ENCODE assay signal across 22 cellular contexts in the genomic region with DNA sequence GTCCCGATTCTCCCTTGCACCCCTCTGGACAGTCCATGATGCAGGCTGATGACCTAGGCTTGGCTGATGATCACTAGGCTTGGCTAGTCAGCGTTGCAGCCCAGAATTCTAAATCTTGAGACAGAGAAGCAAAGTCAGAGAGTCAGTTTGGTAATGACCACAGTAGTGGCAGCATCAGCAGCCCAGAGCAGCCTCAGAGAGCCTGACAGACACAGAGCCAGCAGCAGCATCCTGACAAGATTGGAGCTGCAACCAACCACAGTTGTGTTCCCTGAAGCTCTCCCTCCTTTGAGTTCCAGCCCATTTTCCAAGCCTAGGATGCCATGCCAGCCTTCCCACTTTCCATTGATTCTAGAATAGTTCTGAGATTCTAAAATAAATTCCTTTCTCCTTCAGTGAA. TPM values are rescaled to one million over a fixed set of nuclear protein-coding genes. Genes with fewer than 3 reads are reported as not detected.
DNase-seq lines count a peak whose midpoint lies in the region; TF ChIP-seq lines count a peak whose summit lies in the region.
"Had no signal": no experiment of that assay in that cellular context is flagged by ENCODE, and none has a peak within 500 bp of the region (broad histone marks: within the 10 kb centered on the region; RNA-seq: fewer than 3 reads in every experiment).

No MANE protein-coding gene starts in this region.

- in situ Hi-C loops in GM13977 (cut with MboI; ENCODE audit: low pct_unique_long_range_greater_than_20kb, low sequenced_read_pairs, unreplicated experiment): no loop called here

- POLR2A ChIA-PET in HEK293 (lab: Yijun Ruan, JAX): no interaction called here

- H3K4me1 ChIP-seq in HEK293 (ENCODE audit: control insufficient read depth, insufficient read depth, low read length) (no peaks in the 10 kb centered on the region), mesenchymal stem cell (ENCODE audit: control insufficient read depth, insufficient read depth, low read depth, low read length) (no peaks in the 10 kb centered on the region), thyroid gland (peaks cover 22 to 32% of the 10 kb centered on the region in 2 donors)

- no peak overlapping the region for H3K23ac ChIP-seq in mesenchymal stem cell (ENCODE audit: low read length in 2 of 2)

- H2AK5ac ChIP-seq in mesenchymal stem cell (ENCODE audit: low read length, severe bottlenecking): no peak overlapping the region

- no peak for DNase-seq in GM13977 (ENCODE audit: low spot score)
- DNase-seq in mesenchymal stem cell: no peak
- DNase-seq in thyroid gland: peak; percentile 19 to 55
- DNase-seq in activated naive CD4-positive, alpha-beta T cell treated with Interleukin-2 at 50 U/mL for 16 hours: no peak
- DNase-seq in HuH-7.5 (ENCODE audit: low spot score): no peak
- DNase-seq in activated CD8-positive, alpha-beta memory T cell treated with anti-CD3 and anti-CD28 coated beads for 24 hours: no peak
- DNase-seq: C1 segment of cervical spinal cord; Calu3; CD4-positive, alpha-beta memory T cell; COR-L47; DMS53; DMS79 treated with DMSO at 0.1 percent for 48 hours; GF-D8; H7; HCEC 1CT had no signal

- H3K9ac ChIP-seq in mesenchymal stem cell (ENCODE audit: low read length): no peak overlapping the region

- no peak overlapping the region for H3K4ac ChIP-seq in mesenchymal stem cell (ENCODE audit: low read depth in 1 of 2, low read length in 2 of 2)

- no peak overlapping the region for H2AFZ ChIP-seq in mesenchymal stem cell (ENCODE audit: low read depth, low read length)

- H3K4me2 ChIP-seq in mesenchymal stem cell (ENCODE audit: low read length, poor library complexity, severe bottlenecking): no peak overlapping the region

- intact Hi-C loops in thyroid gland (cut with DNase I): no loop called here

- no peaks in the 10 kb centered on the region for H3K36me3 ChIP-seq in HEK293 (ENCODE audit: control insufficient read depth in 2 of 2, insufficient read depth in 1 of 2, low read length in 2 of 2)
- no peaks in the 10 kb centered on the region for H3K36me3 ChIP-seq in mesenchymal stem cell (ENCODE audit: control insufficient read depth in 1 of 2, insufficient read depth in 2 of 2, low read depth in 1 of 2, low read length in 2 of 2)
- no peaks in the 10 kb centered on the region for H3K36me3 ChIP-seq in thyroid gland

- TF ChIP-seq POLR2A in thyroid gland (IDR thresholded peaks at IDR 0.05): no peak

- H3K27ac ChIP-seq in HEK293 (ENCODE audit: extremely low read depth, low read depth, low read length): no peak overlapping the region
- H3K27ac ChIP-seq in mesenchymal stem cell (ENCODE audit: low read length, poor library complexity, severe bottlenecking): no peak overlapping the region
- H3K27ac ChIP-seq in thyroid gland: peak overlapping the region; percentile 13 to 45 (median 14)

- no peak overlapping the region for H2BK12ac ChIP-seq in mesenchymal stem cell (ENCODE audit: low read length in 2 of 2)

- no peak overlapping the region for H3K18ac ChIP-seq in mesenchymal stem cell (ENCODE audit: low read depth in 1 of 2, low read length in 2 of 2)

- 67% methylated on average over 2 of the region's 2 CpGs for WGBS in mesenchymal stem cell
- WGBS in thyroid gland, 2 donors: 89 to 100% methylated on average over 2 of the region's 2 CpGs

- no peak overlapping the region for H3K14ac ChIP-seq in mesenchymal stem cell (ENCODE audit: low read length in 2 of 2)

- TF ChIP-seq CTCF in GM13977 (IDR thresholded peaks at IDR 0.05; ENCODE audit: extremely low read depth, insufficient read depth, missing control alignments) (peak; percentile 6), HEK293 (tag by site-specific recombination; IDR thresholded peaks at IDR 0.05) (no peak), thyroid gland (IDR thresholded peaks at IDR 0.05) (no peak)

- H3K9me3 ChIP-seq in HEK293 (ENCODE audit: control insufficient read depth, insufficient read depth, low read depth, low read length) (no peaks in the 10 kb centered on the region), mesenchymal stem cell (ENCODE audit: control insufficient read depth, low read length) (no peaks in the 10 kb centered on the region), thyroid gland (no peaks in the 10 kb centered on the region)

- H4K8ac ChIP-seq in mesenchymal stem cell (ENCODE audit: low read length): no peak overlapping the region

- H2BK15ac ChIP-seq in mesenchymal stem cell (ENCODE audit: low read depth, poor library complexity, severe bottlenecking): peak overlapping the region; percentile 44

- H3K27me3 ChIP-seq in mesenchymal stem cell (ENCODE audit: control insufficient read depth in 1 of 2, insufficient read depth in 1 of 2, low read length in 2 of 2) (peaks cover 0 to 3% of the 10 kb centered on the region in 2 experiments), thyroid gland (no peaks in the 10 kb centered on the region)

- no peak overlapping the region for H3K4me3 ChIP-seq in HEK293 (ENCODE audit: low read depth, low read length)
- no peak overlapping the region for H3K4me3 ChIP-seq in mesenchymal stem cell (ENCODE audit: insufficient read depth in 1 of 2, low read depth in 1 of 2, low read length in 2 of 2)
- no peak overlapping the region for H3K4me3 ChIP-seq in thyroid gland (replicated peaks in 1 of 3)

- no peaks in the 10 kb centered on the region for H3K79me1 ChIP-seq in mesenchymal stem cell (replicated peaks; ENCODE audit: low read length, poor library complexity, severe bottlenecking)

- H4K91ac ChIP-seq in mesenchymal stem cell (ENCODE audit: low read length): no peak overlapping the region

- H2BK120ac ChIP-seq in mesenchymal stem cell (ENCODE audit: low read depth, low read length): no peak overlapping the region

- no peak overlapping the region for H2BK5ac ChIP-seq in mesenchymal stem cell (ENCODE audit: low read depth, low read length, poor library complexity, severe bottlenecking)

- CTCF ChIA-PET in HEK293 (lab: Yijun Ruan, JAX): no interaction called here

TF ChIP-seq in HEK293, 187 proteins besides CTCF, POLR2A, EP300 and RAD21:
- TF ChIP-seq ZNF596 (tag by site-specific recombination; IDR thresholded peaks at IDR 0.05): 0 out of 2 replicates have a peak, but pooled peaks have one; percentile 24
- TF ChIP-seq MZF1 (tag by site-specific recombination; IDR thresholded peaks at IDR 0.05; ENCODE audit: borderline replicate concordance): no peak
- TF ChIP-seq, protein P1, sequence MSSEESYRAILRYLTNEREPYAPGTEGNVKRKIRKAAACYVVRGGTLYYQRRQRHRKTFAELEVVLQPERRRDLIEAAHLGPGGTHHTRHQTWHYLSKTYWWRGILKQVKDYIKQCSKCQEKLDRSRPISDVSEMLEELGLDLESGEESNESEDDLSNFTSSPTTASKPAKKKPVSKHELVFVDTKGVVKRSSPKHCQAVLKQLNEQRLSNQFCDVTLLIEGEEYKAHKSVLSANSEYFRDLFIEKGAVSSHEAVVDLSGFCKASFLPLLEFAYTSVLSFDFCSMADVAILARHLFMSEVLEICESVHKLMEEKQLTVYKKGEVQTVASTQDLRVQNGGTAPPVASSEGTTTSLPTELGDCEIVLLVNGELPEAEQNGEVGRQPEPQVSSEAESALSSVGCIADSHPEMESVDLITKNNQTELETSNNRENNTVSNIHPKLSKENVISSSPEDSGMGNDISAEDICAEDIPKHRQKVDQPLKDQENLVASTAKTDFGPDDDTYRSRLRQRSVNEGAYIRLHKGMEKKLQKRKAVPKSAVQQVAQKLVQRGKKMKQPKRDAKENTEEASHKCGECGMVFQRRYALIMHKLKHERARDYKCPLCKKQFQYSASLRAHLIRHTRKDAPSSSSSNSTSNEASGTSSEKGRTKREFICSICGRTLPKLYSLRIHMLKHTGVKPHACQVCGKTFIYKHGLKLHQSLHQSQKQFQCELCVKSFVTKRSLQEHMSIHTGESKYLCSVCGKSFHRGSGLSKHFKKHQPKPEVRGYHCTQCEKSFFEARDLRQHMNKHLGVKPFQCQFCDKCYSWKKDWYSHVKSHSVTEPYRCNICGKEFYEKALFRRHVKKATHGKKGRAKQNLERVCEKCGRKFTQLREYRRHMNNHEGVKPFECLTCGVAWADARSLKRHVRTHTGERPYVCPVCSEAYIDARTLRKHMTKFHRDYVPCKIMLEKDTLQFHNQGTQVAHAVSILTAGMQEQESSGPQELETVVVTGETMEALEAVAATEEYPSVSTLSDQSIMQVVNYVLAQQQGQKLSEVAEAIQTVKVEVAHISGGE (tag by site-specific recombination; conservative IDR thresholded peaks at IDR 0.05; ENCODE audit: low read depth): no peak
- TF ChIP-seq SP7 (tag by site-specific recombination; IDR thresholded peaks at IDR 0.05): no peak

RNA-seq across cellular contexts. Expression of a gene that starts 16.8 kb away (rescaled TPM):
- not detected for polyA plus RNA-seq in mesenchymal stem cell (2013, experiment 1 of 2)
- polyA plus RNA-seq in mesenchymal stem cell (2013, experiment 2 of 2): not detected
- total RNA-seq in thyroid gland: not detected
- total RNA-seq: A172; A673; Calu3; CD4-positive, alpha-beta memory T cell; G401; H1; H7 had no signal
- polyA plus RNA-seq: BJ; CD4-positive, alpha-beta memory T cell; H1 had no signal

RNA-seq across cellular contexts. Expression of a gene that starts 39.1 kb away (rescaled TPM):
- not detected for polyA plus RNA-seq in mesenchymal stem cell (2013, experiment 1 of 2)
- polyA plus RNA-seq in mesenchymal stem cell (2013, experiment 2 of 2): not detected
- total RNA-seq in thyroid gland: under 1 TPM in 1 of 4 donors, not detected in 3; 0.27 TPM
- total RNA-seq: A172; A673; Calu3; CD4-positive, alpha-beta memory T cell; Daoy; G401; H1; H7 had no signal
- polyA plus RNA-seq: BJ, H1 had no signal

RNA-seq across cellular contexts. Expression of a gene that starts 52.8 kb away (rescaled TPM):
- polyA plus RNA-seq in mesenchymal stem cell (2013, experiment 1 of 2): not detected
- not detected for polyA plus RNA-seq in mesenchymal stem cell (2013, experiment 2 of 2)
- total RNA-seq in thyroid gland: not detected
- total RNA-seq: A172; A673; Calu3; CD4-positive, alpha-beta memory T cell; Daoy; G401 had no signal
- polyA plus RNA-seq: BJ; CD4-positive, alpha-beta memory T cell had no signal

Comparison
In these comparisons a context has a peak if more than half of its experiments do, and no peak if none do; other contexts are left out.
1. DNase-seq: peak in thyroid gland (2 of 2); none in GM13977 (single experiment), mesenchymal stem cell (single experiment), activated naive CD4-positive, alpha-beta T cell treated with Interleukin-2 at 50 U/mL for 16 hours (single experiment), HuH-7.5 (single experiment) and activated CD8-positive, alpha-beta memory T cell treated with anti-CD3 and anti-CD28 coated beads for 24 hours (single experiment).
2. H3K27ac ChIP-seq: peak in thyroid gland (3 of 3); none in HEK293 (single experiment) and mesenchymal stem cell (single experiment).